12 cellular contexts compared by ENCODE assay signal in genomic region chr11:126186708-126187481, GRCh38. TPM values are rescaled to one million over a fixed set of nuclear protein-coding genes. Genes with fewer than 3 reads are reported as not detected.
DNase-seq lines count a peak whose midpoint lies in the region; ATAC-seq and TF ChIP-seq lines count a peak whose summit lies in the region.
"Had no signal": no experiment of that assay in that cellular context is flagged by ENCODE, and none has a peak within 500 bp of the region (broad histone marks: within the 10 kb centered on the region; RNA-seq: fewer than 3 reads in every experiment).

No MANE protein-coding gene starts in this region.

- H3K36me3 Mint-ChIP-seq in osteocyte (ENCODE audit: unreplicated experiment), result peaks cover 5% of the 10 kb centered on the region

- H3K27ac Mint-ChIP-seq in osteocyte (ENCODE audit: unreplicated experiment), result no peak overlapping the region

- peak; percentile 14 to 27 for DNase-seq in NCI-H187 (lab: John Stamatoyannopoulos, UW)
- no peak for DNase-seq in NCI-H187 treated with DMSO at 0.1 percent for 48 hours (lab: John Stamatoyannopoulos, UW)
- DNase-seq in NCI-H1417 treated with DMSO at 0.1 percent for 48 hours (lab: John Stamatoyannopoulos, UW), result peak; percentile 31
- DNase-seq in choroid plexus epithelial cell (ENCODE audit: low read depth), result no peak
- DNase-seq in osteocyte (ENCODE audit: extremely low spot score, unreplicated experiment), result no peak
- DNase-seq in cortex of kidney (lab: John Stamatoyannopoulos, UW), result no peak
- no peak for DNase-seq in posterior cingulate gyrus
- DNase-seq: activated CD4-positive, alpha-beta T cell treated with anti-CD3 and anti-CD28 coated beads, Interleukin-2, amount 50 U/mL, for 4 hours; stimulated activated naive CD4-positive, alpha-beta T cell had no signal

- no peak for ATAC-seq in HG03025 (IDR thresholded peaks at IDR 0.05; ENCODE audit: low FRiP score, unreplicated experiment)
- ATAC-seq: K562 had no signal

- intact Hi-C loops in posterior cingulate gyrus (cut with DNase I), result no loop called here

- no peak overlapping the region for H3K4me3 Mint-ChIP-seq in osteocyte (ENCODE audit: unreplicated experiment)

- no peaks in the 10 kb centered on the region for H3K9me3 Mint-ChIP-seq in osteocyte (ENCODE audit: unreplicated experiment)

- no peaks in the 10 kb centered on the region for H3K27me3 Mint-ChIP-seq in osteocyte (ENCODE audit: unreplicated experiment)

- H3K4me3 ChIP-seq in choroid plexus epithelial cell (ENCODE audit: low read depth, low read length), result no peak overlapping the region
- H3K4me3 ChIP-seq: esophagus muscularis mucosa, K562 had no signal

- TF ChIP-seq CTCF in choroid plexus epithelial cell (conservative IDR thresholded peaks at IDR 0.05; ENCODE audit: low read depth, low read length) (peak; percentile 38), osteocyte (IDR thresholded peaks at IDR 0.05) (peak; percentile 40)

- H3K4me1 Mint-ChIP-seq in osteocyte (ENCODE audit: unreplicated experiment), result no peaks in the 10 kb centered on the region

RNA-seq across cellular contexts. Expression of gene RPUSD4, which starts 24.6 kb away (rescaled TPM):
- total RNA-seq in osteocyte, result 27.1 and 28.0 TPM in 2 replicates

RNA-seq across cellular contexts. Expression of gene FAM118B, which starts 24.7 kb away (rescaled TPM):
- total RNA-seq in osteocyte, result 23.3 and 26.5 TPM in 2 replicates

Comparison
In these comparisons a context has a peak if more than half of its experiments do, and no peak if none do; other contexts are left out.
1. DNase-seq: peak in NCI-H187 (2 of 2) and NCI-H1417 treated with DMSO at 0.1 percent for 48 hours (single experiment); none in NCI-H187 treated with DMSO at 0.1 percent for 48 hours (single experiment), choroid plexus epithelial cell (single experiment), osteocyte (single experiment), cortex of kidney (single experiment) and posterior cingulate gyrus (0 of 10).